Comparison of ENCODE assay signal across 27 cellular contexts in genomic region chr20:17427646-17428045, GRCh38.
"Had no signal": no experiment of that assay in that cellular context is flagged by ENCODE, and none has a peak within 500 bp of the region (broad histone marks: within the 10 kb centered on the region; RNA-seq: fewer than 3 reads in every experiment).

No MANE protein-coding gene starts in this region.

- DNase-seq: activated CD4-positive, alpha-beta T cell treated with anti-CD3 and anti-CD28 coated beads for 36 hours; activated CD4-positive, alpha-beta T cell treated with anti-CD3 and anti-CD28 coated beads, Interleukin-2, amount 50 U/mL, for 4 hours; activated CD4-positive, CD25-positive, alpha-beta regulatory T cell; activated naive CD4-positive, alpha-beta T cell; activated T-cell treated with anti-CD3 and anti-CD28 coated beads for 4 hours; activated T-cell treated with anti-CD3 and anti-CD28 coated beads, Interleukin-2, amount 50 U/mL, for 72 hours; anterior cingulate cortex; cerebellar nuclear complex; colonic mucosa; effector memory CD4-positive, alpha-beta T cell; erythroblast; foreskin fibroblast; heart left ventricle; hypothalamus; immature natural killer cell; midbrain; naive thymus-derived CD4-positive, alpha-beta T cell; ovary; psoas muscle; stimulated activated naive CD4-positive, alpha-beta T cell; T-cell; transverse colon; uterus had no signal

- H3K27me3 ChIP-seq: cardiac muscle cell, colonic mucosa, ovary, right atrium auricular region had no signal

- H3K27ac ChIP-seq: cardiac muscle cell, colonic mucosa, heart left ventricle, ovary, psoas muscle, right atrium auricular region, suprapubic skin, transverse colon, uterus had no signal

- ATAC-seq: activated CD4-positive, alpha-beta T cell treated with anti-CD3 and anti-CD28 coated beads for 36 hours; activated naive CD4-positive, alpha-beta T cell treated with anti-CD3 and anti-CD28 coated beads, Interleukin-2, amount 50 U/mL, for 72 hours; activated T-cell treated with anti-CD3 and anti-CD28 coated beads, Interleukin-2, amount 50 U/mL, for 72 hours; heart left ventricle; naive thymus-derived CD4-positive, alpha-beta T cell; psoas muscle; T-cell had no signal

- H3K4me3 ChIP-seq: cardiac muscle cell, colonic mucosa, heart left ventricle, ovary, psoas muscle, right atrium auricular region, suprapubic skin, transverse colon, uterus had no signal

- H3K36me3 ChIP-seq: cardiac muscle cell, colonic mucosa, heart left ventricle, ovary, right atrium auricular region, suprapubic skin, transverse colon, uterus had no signal
